Comparison of ENCODE assay signal across 17 cellular contexts in genomic region chrX:14926471-14926870, GRCh38. TPM values are rescaled to one million over a fixed set of nuclear protein-coding genes. Genes with fewer than 3 reads are reported as not detected.
DNase-seq lines count a peak whose midpoint lies in the region; ATAC-seq and TF ChIP-seq lines count a peak whose summit lies in the region.
"Had no signal": no experiment of that assay in that cellular context is flagged by ENCODE, and none has a peak within 500 bp of the region (broad histone marks: within the 10 kb centered on the region; RNA-seq: fewer than 3 reads in every experiment).

No MANE protein-coding gene starts in this region.

- ATAC-seq in heart left ventricle (peak in 1 of 4 donors; percentile 44), Right ventricle myocardium inferior (no peak)
- no peak for ATAC-seq in activated CD8-positive, alpha-beta T cell treated with anti-CD3 and anti-CD28 coated beads, Interleukin-2, amount 10 ng/mL, durations not matched to agents 7 days and 5 days
- ATAC-seq: GM12878, GM23338 had no signal

- H3K27ac Mint-ChIP-seq in HFFc6, result peak overlapping the region; percentile 76
- H3K27ac Mint-ChIP-seq in activated CD8-positive, alpha-beta T cell treated with anti-CD3 and anti-CD28 coated beads, Interleukin-2, amount 10 ng/mL, durations not matched to agents 7 days and 5 days, result no peak overlapping the region
- H3K27ac Mint-ChIP-seq: CD4-positive, CD25-positive, alpha-beta regulatory T cell; GM23338 had no signal

- H3K4me1 Mint-ChIP-seq in HFFc6 (ENCODE audit: low read depth), result peaks cover 65% of the 10 kb centered on the region
- H3K4me1 Mint-ChIP-seq in activated CD8-positive, alpha-beta T cell treated with anti-CD3 and anti-CD28 coated beads, Interleukin-2, amount 10 ng/mL, durations not matched to agents 7 days and 5 days (ENCODE audit: low read depth), result no peaks in the 10 kb centered on the region
- H3K4me1 Mint-ChIP-seq: CD4-positive, CD25-positive, alpha-beta regulatory T cell had no signal

- no peak for TF ChIP-seq POLR2A in heart left ventricle (IDR thresholded peaks at IDR 0.05)

- TF ChIP-seq CTCF in heart left ventricle (IDR thresholded peaks at IDR 0.05), result no peak
- no peak for TF ChIP-seq CTCF in HFFc6 (IDR thresholded peaks at IDR 0.05)
- no peak for TF ChIP-seq CTCF in osteoblast (IDR thresholded peaks at IDR 0.05; ENCODE audit: extremely low read depth, low read depth, low read length)

- DNase-seq in heart left ventricle (no peak), Right ventricle myocardium inferior (ENCODE audit: missing footprints) (no peak), HFFc6 (no peak), dermis blood vessel endothelial cell (peak; percentile 56), osteoblast (ENCODE audit: insufficient read length, low spot score, missing footprints) (no peak), NCI-H1417 (lab: John Stamatoyannopoulos, UW) (no peak)
- no peak for DNase-seq in activated CD8-positive, alpha-beta T cell treated with anti-CD3 and anti-CD28 coated beads, Interleukin-2, amount 10 ng/mL, durations not matched to agents 7 days and 5 days
- no peak for DNase-seq in activated naive CD4-positive, alpha-beta T cell treated with Interleukin-2 at 50 U/mL for 16 hours
- DNase-seq: 8988T; AML-193; CD4-positive, CD25-positive, alpha-beta regulatory T cell; DMS53; H7 had no signal

- intact Hi-C loops in heart left ventricle (cut with DNase I) (loop anchor here in 2 of 10 donors (10.0 kb wide), 1 partner anchor 52 kb away; the partner anchor contains the start of genes FANCB (in 2 of the 2) and MOSPD2 (in 2 of the 2)), Right ventricle myocardium inferior (cut with DNase I) (no loop called here)

- peak overlapping the region in 7 of 12 donors; percentile 17 to 66 (median 46) for H3K27ac ChIP-seq in heart left ventricle
- no peak overlapping the region for H3K27ac ChIP-seq in osteoblast (ENCODE audit: low read depth, low read length)
- H3K27ac ChIP-seq: BLaER1 treated with 17β-estradiol and CSF1 and Interleukin-3, amounts not matched to agents 10 nM and 100 nM; HL-60 had no signal

- no peaks in the 10 kb centered on the region for H4K20me1 ChIP-seq in osteoblast (ENCODE audit: insufficient read depth, low read length)

- no peaks in the 10 kb centered on the region for H3K27me3 Mint-ChIP-seq in HFFc6 (ENCODE audit: insufficient read depth)
- H3K27me3 Mint-ChIP-seq in activated CD8-positive, alpha-beta T cell treated with anti-CD3 and anti-CD28 coated beads, Interleukin-2, amount 10 ng/mL, durations not matched to agents 7 days and 5 days (ENCODE audit: low read depth), result peaks cover 2% of the 10 kb centered on the region
- H3K27me3 Mint-ChIP-seq: CD4-positive, CD25-positive, alpha-beta regulatory T cell had no signal

- H3K9me3 ChIP-seq in heart left ventricle, result no peaks in the 10 kb centered on the region
- no peaks in the 10 kb centered on the region for H3K9me3 ChIP-seq in osteoblast (ENCODE audit: low read depth, low read length)
- H3K9me3 ChIP-seq: BLaER1 treated with 17β-estradiol and CSF1 and Interleukin-3, amounts not matched to agents 10 nM and 100 nM had no signal

- no peaks in the 10 kb centered on the region for H3K9me3 Mint-ChIP-seq in HFFc6
- H3K9me3 Mint-ChIP-seq in activated CD8-positive, alpha-beta T cell treated with anti-CD3 and anti-CD28 coated beads, Interleukin-2, amount 10 ng/mL, durations not matched to agents 7 days and 5 days (ENCODE audit: insufficient read depth), result no peaks in the 10 kb centered on the region
- H3K9me3 Mint-ChIP-seq: CD4-positive, CD25-positive, alpha-beta regulatory T cell; GM23338 had no signal

- CTCF ChIA-PET in activated CD8-positive, alpha-beta T cell treated with anti-CD3 and anti-CD28 coated beads, Interleukin-2, amount 10 ng/mL, durations not matched to agents 7 days and 5 days (lab: Charles Lee), result no interaction called here

- H2AFZ ChIP-seq in osteoblast (ENCODE audit: low read length), result no peak overlapping the region
- H2AFZ ChIP-seq: GM23338 had no signal

- no peaks in the 10 kb centered on the region for H3K27me3 ChIP-seq in heart left ventricle
- no peaks in the 10 kb centered on the region for H3K27me3 ChIP-seq in osteoblast (ENCODE audit: insufficient read depth, low read length)

- peak overlapping the region; percentile 62 for H3K4me3 Mint-ChIP-seq in HFFc6
- H3K4me3 Mint-ChIP-seq in activated CD8-positive, alpha-beta T cell treated with anti-CD3 and anti-CD28 coated beads, Interleukin-2, amount 10 ng/mL, durations not matched to agents 7 days and 5 days, result no peak overlapping the region
- H3K4me3 Mint-ChIP-seq: CD4-positive, CD25-positive, alpha-beta regulatory T cell; GM23338 had no signal

- peaks cover 7% of the 10 kb centered on the region; the same call in 1 of the 2 replicates for H3K36me3 Mint-ChIP-seq in HFFc6 (ENCODE audit: low read depth)
- H3K36me3 Mint-ChIP-seq in activated CD8-positive, alpha-beta T cell treated with anti-CD3 and anti-CD28 coated beads, Interleukin-2, amount 10 ng/mL, durations not matched to agents 7 days and 5 days (ENCODE audit: low read depth), result no peaks in the 10 kb centered on the region
- H3K36me3 Mint-ChIP-seq: CD4-positive, CD25-positive, alpha-beta regulatory T cell had no signal

- H3K4me1 ChIP-seq in heart left ventricle, result peaks cover 0 to 7% (median 0%) of the 10 kb centered on the region in 12 donors
- H3K4me1 ChIP-seq in osteoblast (ENCODE audit: insufficient read depth, low read length), result peaks cover 15% of the 10 kb centered on the region

- no peaks in the 10 kb centered on the region for H3K36me3 ChIP-seq in heart left ventricle
- H3K36me3 ChIP-seq in osteoblast (ENCODE audit: insufficient read depth, low read length), result no peaks in the 10 kb centered on the region
- H3K36me3 ChIP-seq: BLaER1 treated with 17β-estradiol and CSF1 and Interleukin-3, amounts not matched to agents 10 nM and 100 nM had no signal

- 30 to 62% (median 51%) methylated on average over 1 of the region's 1 CpG for WGBS in heart left ventricle, 4 donors

- H3K4me3 ChIP-seq in heart left ventricle (peak overlapping the region in 2 of 12 donors; percentile 7 to 9), osteoblast (ENCODE audit: insufficient read depth, low read length) (no peak overlapping the region)
- H3K4me3 ChIP-seq: BLaER1 treated with 17β-estradiol and CSF1 and Interleukin-3, amounts not matched to agents 10 nM and 100 nM; GM12878; GM23338 had no signal

- H3K4me2 ChIP-seq in osteoblast (ENCODE audit: insufficient read depth, low read length), result peak overlapping the region; percentile 24
- H3K4me2 ChIP-seq: BLaER1 treated with 17β-estradiol and CSF1 and Interleukin-3, amounts not matched to agents 10 nM and 100 nM; GM23338 had no signal

- no peaks in the 10 kb centered on the region for H3K79me2 ChIP-seq in osteoblast (ENCODE audit: insufficient read depth, low read length)

- POLR2A ChIA-PET in activated CD8-positive, alpha-beta T cell treated with anti-CD3 and anti-CD28 coated beads, Interleukin-2, amount 10 ng/mL, durations not matched to agents 7 days and 5 days (lab: Charles Lee), result no interaction called here

RNA-seq across cellular contexts. Expression of gene MOSPD2, which starts 53.2 kb away (rescaled TPM):
- total RNA-seq in heart left ventricle, result 10 to 100 TPM in 2 of 9 donors, 1 to 10 TPM in 7; 4.4 to 14.7 (median 5.5) TPM
- 1 to 10 TPM; 1.4 to 3.2 TPM for polyA plus RNA-seq in heart left ventricle
- total RNA-seq in Right ventricle myocardium inferior, result 5.8 TPM
- 10 to 100 TPM; 22.0 to 28.2 (median 25.1) TPM for total RNA-seq in HFFc6 (2021; fragmentation: NEBNext Ultra II Directional; extraction: Animal tissue kit (Norgen Biotek cat#: 25700))
- total RNA-seq in dermis blood vessel endothelial cell, result 18.8 and 23.7 TPM in 2 replicates
- 23.3 and 29.0 TPM in 2 replicates for total RNA-seq in osteoblast
- 10 to 100 TPM in 1 of 2 experiments, 1 to 10 TPM in 1; 9.0 to 10.5 TPM for total RNA-seq in activated CD8-positive, alpha-beta T cell treated with anti-CD3 and anti-CD28 coated beads, Interleukin-2, amount 10 ng/mL, durations not matched to agents 7 days and 5 days

RNA-seq across cellular contexts. Expression of gene FANCB, which starts 53.6 kb away (rescaled TPM):
- 1 to 10 TPM in 3 of 9 donors, under 1 TPM in 6; 0.16 to 1.6 (median 0.44) TPM for total RNA-seq in heart left ventricle
- polyA plus RNA-seq in heart left ventricle, result under 1 TPM; 0.11 to 0.28 TPM
- total RNA-seq in Right ventricle myocardium inferior, result 0.54 TPM
- 1 to 10 TPM; 6.6 to 10.0 (median 8.7) TPM for total RNA-seq in HFFc6 (2021; fragmentation: NEBNext Ultra II Directional; extraction: Animal tissue kit (Norgen Biotek cat#: 25700))
- total RNA-seq in dermis blood vessel endothelial cell, result 5.1 and 6.8 TPM in 2 replicates
- 3.6 and 3.8 TPM in 2 replicates for total RNA-seq in osteoblast
- 10 to 100 TPM; 12.8 to 14.6 TPM for total RNA-seq in activated CD8-positive, alpha-beta T cell treated with anti-CD3 and anti-CD28 coated beads, Interleukin-2, amount 10 ng/mL, durations not matched to agents 7 days and 5 days
